In genomic region chr5:9156282-9156681, GRCh38 we compare ENCODE assay signal across 8 cellular contexts.
DNase-seq lines count a peak whose midpoint lies in the region; ATAC-seq, FAIRE-seq and TF ChIP-seq lines count a peak whose summit lies in the region.

No MANE protein-coding gene starts in this region.

- no peaks in the 10 kb centered on the region for H3K27me3 ChIP-seq in BJ (ENCODE audit: control insufficient read depth, insufficient read depth, low read length)

- peaks cover 6% of the 10 kb centered on the region for H3K36me3 ChIP-seq in BJ (ENCODE audit: control insufficient read depth, insufficient read depth, low read length)

- TF ChIP-seq CTCF in BJ (IDR thresholded peaks at IDR 0.05; ENCODE audit: insufficient read depth, low read depth, low read length): peak; percentile 64

- CTCF ChIA-PET in BJ (lab: Yijun Ruan, JAX): interaction anchor here (0.7 to 1.7 kb wide), 12 partner anchors 9 to 387 kb away, joined by 3 to 7 read pairs (median 4); no protein-coding TSS in a partner anchor

- H3K9me3 Mint-ChIP-seq in activated naive CD8-positive, alpha-beta T cell treated with anti-CD3 and anti-CD28 coated beads, Interleukin-2, amount 50 U/mL, for 24 hours: no peaks in the 10 kb centered on the region

- FAIRE-seq in RCC 7860 (lab: Jason Lieb, UNC): no peak

- ATAC-seq in GM19467 (IDR thresholded peaks at IDR 0.05; ENCODE audit: unreplicated experiment) (peak; percentile 60), HG02759 (IDR thresholded peaks at IDR 0.05; ENCODE audit: unreplicated experiment) (no peak), GM21367 (IDR thresholded peaks at IDR 0.05; ENCODE audit: unreplicated experiment) (no peak)
- ATAC-seq in activated naive CD8-positive, alpha-beta T cell treated with anti-CD3 and anti-CD28 coated beads, Interleukin-2, amount 50 U/mL, for 24 hours: no peak

- POLR2A ChIA-PET in BJ (lab: Charles Lee): no interaction called here

- no peak overlapping the region for H3K27ac Mint-ChIP-seq in activated naive CD8-positive, alpha-beta T cell treated with anti-CD3 and anti-CD28 coated beads, Interleukin-2, amount 50 U/mL, for 24 hours

- DNase-seq in BJ (ENCODE audit: low read depth) (no peak), RCC 7860 (ENCODE audit: low spot score) (peak; percentile 59), foreskin melanocyte (peak; percentile 68), skeletal muscle cell (ENCODE audit: low read depth) (peak; percentile 39)
- no peak for DNase-seq in activated naive CD8-positive, alpha-beta T cell treated with anti-CD3 and anti-CD28 coated beads, Interleukin-2, amount 50 U/mL, for 24 hours

- H3K4me3 Mint-ChIP-seq in activated naive CD8-positive, alpha-beta T cell treated with anti-CD3 and anti-CD28 coated beads, Interleukin-2, amount 50 U/mL, for 24 hours: no peak overlapping the region

- H3K27me3 Mint-ChIP-seq in activated naive CD8-positive, alpha-beta T cell treated with anti-CD3 and anti-CD28 coated beads, Interleukin-2, amount 50 U/mL, for 24 hours: no peaks in the 10 kb centered on the region

- no peaks in the 10 kb centered on the region for H3K4me1 Mint-ChIP-seq in activated naive CD8-positive, alpha-beta T cell treated with anti-CD3 and anti-CD28 coated beads, Interleukin-2, amount 50 U/mL, for 24 hours

- no peaks in the 10 kb centered on the region for H3K36me3 Mint-ChIP-seq in activated naive CD8-positive, alpha-beta T cell treated with anti-CD3 and anti-CD28 coated beads, Interleukin-2, amount 50 U/mL, for 24 hours (ENCODE audit: low read depth)

- H3K4me3 ChIP-seq in BJ (ENCODE audit: low read depth, low read length) (no peak overlapping the region), skeletal muscle cell (ENCODE audit: low read depth, low read length) (no peak overlapping the region)

Comparison
In these comparisons a context has a peak if more than half of its experiments do, and no peak if none do; other contexts are left out.
1. DNase-seq: peak in RCC 7860 (single experiment), foreskin melanocyte (single experiment) and skeletal muscle cell (single experiment); none in BJ (single experiment) and activated naive CD8-positive, alpha-beta T cell treated with anti-CD3 and anti-CD28 coated beads, Interleukin-2, amount 50 U/mL, for 24 hours (single experiment).